ENCODE assay signal across 27 cellular contexts in the genomic region with DNA sequence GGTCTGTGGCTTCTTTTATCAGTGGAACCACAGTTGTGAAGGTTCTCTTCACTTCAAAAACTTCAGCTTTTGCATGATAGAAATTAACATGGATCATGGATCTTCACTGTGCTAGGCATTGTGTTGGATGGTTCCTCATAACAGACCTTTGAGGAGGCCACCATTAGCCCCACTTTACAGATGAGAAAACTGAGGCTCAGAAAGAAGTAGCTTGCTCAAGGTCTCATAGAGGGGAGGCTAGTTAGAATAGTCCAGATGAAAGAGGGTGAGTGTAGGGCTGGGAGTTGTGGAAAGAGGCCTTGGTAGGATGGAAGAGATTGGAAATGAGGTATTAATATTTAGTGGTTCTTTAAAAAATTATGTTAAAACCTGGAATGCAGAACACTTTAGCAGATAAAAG.
"Had no signal": no experiment of that assay in that cellular context is flagged by ENCODE, and none has a peak within 500 bp of the region (broad histone marks: within the 10 kb centered on the region; RNA-seq: fewer than 3 reads in every experiment).

No MANE protein-coding gene starts in this region.

- H3K4me3 Mint-ChIP-seq: neural progenitor cell had no signal

- H3K9ac ChIP-seq: neural progenitor cell had no signal

- DNase-seq: dermis blood vessel endothelial cell; effector memory CD4-positive, alpha-beta T cell; foreskin keratinocyte; heart left ventricle; left cardiac atrium; left lung; mesendoderm; midbrain; naive thymus-derived CD4-positive, alpha-beta T cell; sigmoid colon; stimulated activated CD4-positive, alpha-beta T cell treated with anti-CD3 and anti-CD28 coated beads, Interleukin-2, amount 100 ng/mL, for 24 hours; stimulated activated CD4-positive, alpha-beta T cell treated with anti-CD3 and anti-CD28 coated beads, Interleukin-4, amount 100 ng/mL, for 24 hours; stimulated activated naive CD8-positive, alpha-beta T cell treated with anti-CD3 and anti-CD28 coated beads, Interleukin-15, Interleukin-2, amounts not matched to agents 100 U/mL and 50 U/mL, for 24 hours; transverse colon had no signal

- H3K4me1 ChIP-seq: foreskin keratinocyte, prostate gland had no signal

- H3K4me3 ChIP-seq: coronary artery, esophagus muscularis mucosa, gastroesophageal sphincter, heart left ventricle, hepatocyte, left lung, neural progenitor cell, prostate gland, right atrium auricular region, sigmoid colon, suprapubic skin, transverse colon, vagina had no signal

- H3K36me3 ChIP-seq: neural progenitor cell, prostate gland, transverse colon, vagina had no signal

- H3K9me3 Mint-ChIP-seq: stimulated activated effector memory CD8-positive, alpha-beta T cell treated with anti-CD3 and anti-CD28 coated beads, Interleukin-12 subunit alpha, Interleukin-12 subunit beta, amount 100 ng/mL, for 72 hours had no signal

- H3K27ac ChIP-seq: coronary artery, esophagus muscularis mucosa, foreskin keratinocyte, gastroesophageal sphincter, heart left ventricle, hepatocyte, left lung, neural progenitor cell, prostate gland, right atrium auricular region, sigmoid colon, suprapubic skin, transverse colon, vagina had no signal

- H3K27me3 Mint-ChIP-seq: naive thymus-derived CD4-positive, alpha-beta T cell had no signal

- H3K27ac Mint-ChIP-seq: nephron; neural progenitor cell; stimulated activated effector memory CD8-positive, alpha-beta T cell treated with anti-CD3 and anti-CD28 coated beads, Interleukin-12 subunit alpha, Interleukin-12 subunit beta, amount 100 ng/mL, for 72 hours had no signal

- H3K27me3 ChIP-seq: esophagus muscularis mucosa, foreskin keratinocyte, gastroesophageal sphincter, hepatocyte, left lung, neural progenitor cell, right atrium auricular region, sigmoid colon, suprapubic skin, transverse colon, vagina had no signal

- ATAC-seq: foreskin keratinocyte; gastroesophageal sphincter; heart left ventricle; left cardiac atrium; left lung; naive thymus-derived CD4-positive, alpha-beta T cell; stimulated activated effector memory CD8-positive, alpha-beta T cell treated with anti-CD3 and anti-CD28 coated beads, Interleukin-12 subunit alpha, Interleukin-12 subunit beta, amount 100 ng/mL, for 72 hours; stimulated activated naive CD8-positive, alpha-beta T cell treated with anti-CD3 and anti-CD28 coated beads, Interleukin-15, Interleukin-2, amounts not matched to agents 100 U/mL and 50 U/mL, for 24 hours had no signal

- H3K9me3 ChIP-seq: esophagus muscularis mucosa, gastroesophageal sphincter, heart left ventricle, left lung, prostate gland, right atrium auricular region, sigmoid colon, suprapubic skin, transverse colon, vagina had no signal

- H2AFZ ChIP-seq: hepatocyte, neural progenitor cell had no signal

- FAIRE-seq: endothelial cell of umbilical vein, islet of Langerhans had no signal
